ENCODE assay signal across 1 cellular context in the genomic region with DNA sequence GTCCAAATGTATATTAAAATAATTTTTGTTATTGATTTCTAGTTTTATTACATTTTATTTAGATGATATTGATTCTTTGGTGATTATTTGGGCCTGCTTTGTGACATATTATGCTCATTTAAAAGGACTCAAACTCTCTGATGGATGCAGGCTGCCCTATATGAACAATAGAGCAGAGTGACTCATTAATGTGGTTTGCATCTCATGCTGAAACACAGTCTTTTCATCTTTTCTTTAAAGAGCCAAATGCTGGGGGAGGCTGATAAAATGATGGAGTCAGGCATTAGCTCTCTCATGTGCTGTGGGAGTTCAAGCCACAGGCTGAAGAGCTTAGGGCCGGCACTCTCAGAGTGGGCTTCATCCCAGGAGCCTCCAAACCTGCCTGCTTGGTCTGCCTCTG.
TF ChIP-seq lines count a peak whose summit lies in the region.

No MANE protein-coding gene starts in this region.

TF ChIP-seq in GM23338, 12 proteins besides CTCF, POLR2A, EP300 and RAD21:
- TF ChIP-seq, protein P1, sequence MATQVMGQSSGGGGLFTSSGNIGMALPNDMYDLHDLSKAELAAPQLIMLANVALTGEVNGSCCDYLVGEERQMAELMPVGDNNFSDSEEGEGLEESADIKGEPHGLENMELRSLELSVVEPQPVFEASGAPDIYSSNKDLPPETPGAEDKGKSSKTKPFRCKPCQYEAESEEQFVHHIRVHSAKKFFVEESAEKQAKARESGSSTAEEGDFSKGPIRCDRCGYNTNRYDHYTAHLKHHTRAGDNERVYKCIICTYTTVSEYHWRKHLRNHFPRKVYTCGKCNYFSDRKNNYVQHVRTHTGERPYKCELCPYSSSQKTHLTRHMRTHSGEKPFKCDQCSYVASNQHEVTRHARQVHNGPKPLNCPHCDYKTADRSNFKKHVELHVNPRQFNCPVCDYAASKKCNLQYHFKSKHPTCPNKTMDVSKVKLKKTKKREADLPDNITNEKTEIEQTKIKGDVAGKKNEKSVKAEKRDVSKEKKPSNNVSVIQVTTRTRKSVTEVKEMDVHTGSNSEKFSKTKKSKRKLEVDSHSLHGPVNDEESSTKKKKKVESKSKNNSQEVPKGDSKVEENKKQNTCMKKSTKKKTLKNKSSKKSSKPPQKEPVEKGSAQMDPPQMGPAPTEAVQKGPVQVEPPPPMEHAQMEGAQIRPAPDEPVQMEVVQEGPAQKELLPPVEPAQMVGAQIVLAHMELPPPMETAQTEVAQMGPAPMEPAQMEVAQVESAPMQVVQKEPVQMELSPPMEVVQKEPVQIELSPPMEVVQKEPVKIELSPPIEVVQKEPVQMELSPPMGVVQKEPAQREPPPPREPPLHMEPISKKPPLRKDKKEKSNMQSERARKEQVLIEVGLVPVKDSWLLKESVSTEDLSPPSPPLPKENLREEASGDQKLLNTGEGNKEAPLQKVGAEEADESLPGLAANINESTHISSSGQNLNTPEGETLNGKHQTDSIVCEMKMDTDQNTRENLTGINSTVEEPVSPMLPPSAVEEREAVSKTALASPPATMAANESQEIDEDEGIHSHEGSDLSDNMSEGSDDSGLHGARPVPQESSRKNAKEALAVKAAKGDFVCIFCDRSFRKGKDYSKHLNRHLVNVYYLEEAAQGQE (IDR thresholded peaks at IDR 0.05; ENCODE audit: unreplicated experiment): no peak
- no peak for TF ChIP-seq EZH2 (IDR thresholded peaks at IDR 0.05; ENCODE audit: low read depth, unreplicated experiment)
- no peak for TF ChIP-seq NANOG (IDR thresholded peaks at IDR 0.05; ENCODE audit: borderline replicate concordance)
- TF ChIP-seq, protein P2, sequence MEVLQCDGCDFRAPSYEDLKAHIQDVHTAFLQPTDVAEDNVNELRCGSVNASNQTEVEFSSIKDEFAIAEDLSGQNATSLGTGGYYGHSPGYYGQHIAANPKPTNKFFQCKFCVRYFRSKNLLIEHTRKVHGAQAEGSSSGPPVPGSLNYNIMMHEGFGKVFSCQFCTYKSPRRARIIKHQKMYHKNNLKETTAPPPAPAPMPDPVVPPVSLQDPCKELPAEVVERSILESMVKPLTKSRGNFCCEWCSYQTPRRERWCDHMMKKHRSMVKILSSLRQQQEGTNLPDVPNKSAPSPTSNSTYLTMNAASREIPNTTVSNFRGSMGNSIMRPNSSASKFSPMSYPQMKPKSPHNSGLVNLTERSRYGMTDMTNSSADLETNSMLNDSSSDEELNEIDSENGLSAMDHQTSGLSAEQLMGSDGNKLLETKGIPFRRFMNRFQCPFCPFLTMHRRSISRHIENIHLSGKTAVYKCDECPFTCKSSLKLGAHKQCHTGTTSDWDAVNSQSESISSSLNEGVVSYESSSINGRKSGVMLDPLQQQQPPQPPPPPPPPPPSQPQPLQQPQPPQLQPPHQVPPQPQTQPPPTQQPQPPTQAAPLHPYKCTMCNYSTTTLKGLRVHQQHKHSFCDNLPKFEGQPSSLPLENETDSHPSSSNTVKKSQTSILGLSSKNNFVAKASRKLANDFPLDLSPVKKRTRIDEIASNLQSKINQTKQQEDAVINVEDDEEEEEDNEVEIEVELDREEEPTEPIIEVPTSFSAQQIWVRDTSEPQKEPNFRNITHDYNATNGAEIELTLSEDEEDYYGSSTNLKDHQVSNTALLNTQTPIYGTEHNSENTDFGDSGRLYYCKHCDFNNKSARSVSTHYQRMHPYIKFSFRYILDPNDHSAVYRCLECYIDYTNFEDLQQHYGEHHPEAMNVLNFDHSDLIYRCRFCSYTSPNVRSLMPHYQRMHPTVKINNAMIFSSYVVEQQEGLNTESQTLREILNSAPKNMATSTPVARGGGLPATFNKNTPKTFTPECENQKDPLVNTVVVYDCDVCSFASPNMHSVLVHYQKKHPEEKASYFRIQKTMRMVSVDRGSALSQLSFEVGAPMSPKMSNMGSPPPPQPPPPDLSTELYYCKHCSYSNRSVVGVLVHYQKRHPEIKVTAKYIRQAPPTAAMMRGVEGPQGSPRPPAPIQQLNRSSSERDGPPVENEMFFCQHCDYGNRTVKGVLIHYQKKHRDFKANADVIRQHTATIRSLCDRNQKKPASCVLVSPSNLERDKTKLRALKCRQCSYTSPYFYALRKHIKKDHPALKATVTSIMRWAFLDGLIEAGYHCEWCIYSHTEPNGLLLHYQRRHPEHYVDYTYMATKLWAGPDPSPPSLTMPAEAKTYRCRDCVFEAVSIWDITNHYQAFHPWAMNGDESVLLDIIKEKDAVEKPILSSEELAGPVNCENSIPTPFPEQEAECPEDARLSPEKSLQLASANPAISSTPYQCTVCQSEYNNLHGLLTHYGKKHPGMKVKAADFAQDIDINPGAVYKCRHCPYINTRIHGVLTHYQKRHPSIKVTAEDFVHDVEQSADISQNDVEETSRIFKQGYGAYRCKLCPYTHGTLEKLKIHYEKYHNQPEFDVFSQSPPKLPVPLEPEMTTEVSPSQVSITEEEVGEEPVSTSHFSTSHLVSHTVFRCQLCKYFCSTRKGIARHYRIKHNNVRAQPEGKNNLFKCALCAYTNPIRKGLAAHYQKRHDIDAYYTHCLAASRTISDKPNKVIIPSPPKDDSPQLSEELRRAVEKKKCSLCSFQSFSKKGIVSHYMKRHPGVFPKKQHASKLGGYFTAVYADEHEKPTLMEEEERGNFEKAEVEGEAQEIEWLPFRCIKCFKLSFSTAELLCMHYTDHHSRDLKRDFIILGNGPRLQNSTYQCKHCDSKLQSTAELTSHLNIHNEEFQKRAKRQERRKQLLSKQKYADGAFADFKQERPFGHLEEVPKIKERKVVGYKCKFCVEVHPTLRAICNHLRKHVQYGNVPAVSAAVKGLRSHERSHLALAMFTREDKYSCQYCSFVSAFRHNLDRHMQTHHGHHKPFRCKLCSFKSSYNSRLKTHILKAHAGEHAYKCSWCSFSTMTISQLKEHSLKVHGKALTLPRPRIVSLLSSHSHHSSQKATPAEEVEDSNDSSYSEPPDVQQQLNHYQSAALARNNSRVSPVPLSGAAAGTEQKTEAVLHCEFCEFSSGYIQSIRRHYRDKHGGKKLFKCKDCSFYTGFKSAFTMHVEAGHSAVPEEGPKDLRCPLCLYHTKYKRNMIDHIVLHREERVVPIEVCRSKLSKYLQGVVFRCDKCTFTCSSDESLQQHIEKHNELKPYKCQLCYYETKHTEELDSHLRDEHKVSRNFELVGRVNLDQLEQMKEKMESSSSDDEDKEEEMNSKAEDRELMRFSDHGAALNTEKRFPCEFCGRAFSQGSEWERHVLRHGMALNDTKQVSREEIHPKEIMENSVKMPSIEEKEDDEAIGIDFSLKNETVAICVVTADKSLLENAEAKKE (CRISPR knock-in tag; IDR thresholded peaks at IDR 0.05): no peak
- no peak for TF ChIP-seq ZNF114 (CRISPR knock-in tag; IDR thresholded peaks at IDR 0.05)
- TF ChIP-seq CREB1 (CRISPR knock-in tag; IDR thresholded peaks at IDR 0.05; ENCODE audit: low read depth): no peak
- TF ChIP-seq JUNB (IDR thresholded peaks at IDR 0.05; ENCODE audit: unreplicated experiment): no peak
- TF ChIP-seq STAT1 (IDR thresholded peaks at IDR 0.05; ENCODE audit: unreplicated experiment): no peak
- TF ChIP-seq, protein P3, sequence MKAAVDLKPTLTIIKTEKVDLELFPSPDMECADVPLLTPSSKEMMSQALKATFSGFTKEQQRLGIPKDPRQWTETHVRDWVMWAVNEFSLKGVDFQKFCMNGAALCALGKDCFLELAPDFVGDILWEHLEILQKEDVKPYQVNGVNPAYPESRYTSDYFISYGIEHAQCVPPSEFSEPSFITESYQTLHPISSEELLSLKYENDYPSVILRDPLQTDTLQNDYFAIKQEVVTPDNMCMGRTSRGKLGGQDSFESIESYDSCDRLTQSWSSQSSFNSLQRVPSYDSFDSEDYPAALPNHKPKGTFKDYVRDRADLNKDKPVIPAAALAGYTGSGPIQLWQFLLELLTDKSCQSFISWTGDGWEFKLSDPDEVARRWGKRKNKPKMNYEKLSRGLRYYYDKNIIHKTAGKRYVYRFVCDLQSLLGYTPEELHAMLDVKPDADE (IDR thresholded peaks at IDR 0.05): no peak
- no peak for TF ChIP-seq POLR2AphosphoS5 (IDR thresholded peaks at IDR 0.05; ENCODE audit: low read depth)
- no peak for TF ChIP-seq ZNF331 (CRISPR knock-in tag; IDR thresholded peaks at IDR 0.05; ENCODE audit: low read depth)
- no peak for TF ChIP-seq EZH2phosphoT487 (IDR thresholded peaks at IDR 0.05; ENCODE audit: unreplicated experiment)
